ENCODE assay signal across 21 cellular contexts in genomic region chr2:181264016-181264415, GRCh38.
A peak's percentile ranks its signal among the peaks of the same experiment; 100 is the strongest.
DNase-seq lines count a peak whose midpoint lies in the region; ATAC-seq and TF ChIP-seq lines count a peak whose summit lies in the region.
"Had no signal": no experiment of that assay in that cellular context is flagged by ENCODE, and none has a peak within 500 bp of the region (broad histone marks: within the 10 kb centered on the region; RNA-seq: fewer than 3 reads in every experiment).

No MANE protein-coding gene starts in this region.

- H3K27me3 ChIP-seq in PC-3 (ENCODE audit: low read length), result no peaks in the 10 kb centered on the region
- H3K27me3 ChIP-seq: BLaER1 treated with 17β-estradiol and CSF1 and Interleukin-3, amounts not matched to agents 10 nM and 100 nM had no signal

- no peaks in the 10 kb centered on the region for H3K79me2 ChIP-seq in PC-3 (ENCODE audit: low read length)

- H2AFZ ChIP-seq in PC-3 (ENCODE audit: low read length), result no peak overlapping the region

- no peaks in the 10 kb centered on the region for H3K9me3 Mint-ChIP-seq in activated CD8-positive, alpha-beta memory T cell treated with anti-CD3 and anti-CD28 coated beads, Interleukin-2, amount 10 ng/mL, durations not matched to agents 7 days and 5 days (ENCODE audit: low read depth)

- no TSS peak for BruUV-seq in PC-3 (replicated peaks; lab: Mats Ljungman, UMichigan)

- peaks cover 12% of the 10 kb centered on the region for H3K4me1 ChIP-seq in PC-3 (ENCODE audit: insufficient read depth, low read length)
- H3K4me1 ChIP-seq: A549 had no signal

- peaks cover 52% of the 10 kb centered on the region for H3K36me3 Mint-ChIP-seq in activated CD8-positive, alpha-beta memory T cell treated with anti-CD3 and anti-CD28 coated beads, Interleukin-2, amount 10 ng/mL, durations not matched to agents 7 days and 5 days

- peak overlapping the region; percentile 14 for H3K27ac Mint-ChIP-seq in activated CD8-positive, alpha-beta memory T cell treated with anti-CD3 and anti-CD28 coated beads, Interleukin-2, amount 10 ng/mL, durations not matched to agents 7 days and 5 days

- TF ChIP-seq CTCF in PC-3 (conservative IDR thresholded peaks at IDR 0.05; ENCODE audit: low read depth, low read length), result no peak

- no peak for DNase-seq in activated CD8-positive, alpha-beta memory T cell treated with anti-CD3 and anti-CD28 coated beads, Interleukin-2, amount 10 ng/mL, durations not matched to agents 7 days and 5 days
- no peak for DNase-seq in activated CD8-positive, alpha-beta memory T cell treated with anti-CD3 and anti-CD28 coated beads, Interleukin-2, amount 50 U/mL, for 48 hours
- peak; percentile 54 for DNase-seq in PC-3
- DNase-seq in iris pigment epithelial cell (ENCODE audit: low read depth), result peak; percentile 12
- DNase-seq in NCI-H128 (lab: John Stamatoyannopoulos, UW; ENCODE audit: unreplicated experiment), result no peak
- no peak for DNase-seq in ecto neural progenitor cell (ENCODE audit: low spot score)
- DNase-seq in DMS53 (lab: John Stamatoyannopoulos, UW), result no peak
- no peak for DNase-seq in activated CD4-positive, alpha-beta T cell treated with anti-CD3 and anti-CD28 coated beads, Interleukin-2, amount 50 U/mL, for 4 hours
- DNase-seq: CD8-positive, alpha-beta memory T cell; GDM1; Karpas-422; MM.1S; NCI-H1092 treated with DMSO at 0.1 percent for 48 hours; NCI-H1694 treated with DMSO at 0.1 percent for 48 hours; NCI-H510A treated with DMSO at 0.1 percent for 48 hours; NK-92 treated with Interleukin-12 subunit alpha and Interleukin-12 subunit beta, amount 100 ng/mL, for 24 hours; SW 1271 had no signal

- H3K36me3 ChIP-seq in PC-3 (ENCODE audit: low read depth, low read length), result no peaks in the 10 kb centered on the region
- H3K36me3 ChIP-seq: BLaER1 treated with 17β-estradiol and CSF1 and Interleukin-3, amounts not matched to agents 10 nM and 100 nM had no signal

- intact Hi-C loops in PC-3 (cut with micrococcal nuclease), result no loop called here

- ATAC-seq in activated CD8-positive, alpha-beta memory T cell treated with anti-CD3 and anti-CD28 coated beads, Interleukin-2, amount 10 ng/mL, durations not matched to agents 7 days and 5 days, result no peak
- peak; percentile 79 for ATAC-seq in PC-3
- ATAC-seq: A549, GM12878 had no signal

- H3K27ac ChIP-seq in PC-3 (ENCODE audit: low read length), result no peak overlapping the region
- H3K27ac ChIP-seq: A549; BLaER1 treated with 17β-estradiol and CSF1 and Interleukin-3, amounts not matched to agents 10 nM and 100 nM; RWPE1 had no signal

- H3K4me1 Mint-ChIP-seq in activated CD8-positive, alpha-beta memory T cell treated with anti-CD3 and anti-CD28 coated beads, Interleukin-2, amount 10 ng/mL, durations not matched to agents 7 days and 5 days, result peaks cover 35% of the 10 kb centered on the region

- H3K27me3 Mint-ChIP-seq in activated CD8-positive, alpha-beta memory T cell treated with anti-CD3 and anti-CD28 coated beads, Interleukin-2, amount 10 ng/mL, durations not matched to agents 7 days and 5 days, result no peaks in the 10 kb centered on the region
- H3K27me3 Mint-ChIP-seq: CD8-positive, alpha-beta memory T cell had no signal

- no peaks in the 10 kb centered on the region for H4K20me1 ChIP-seq in PC-3 (ENCODE audit: low read length)
- H4K20me1 ChIP-seq: BLaER1 treated with 17β-estradiol and CSF1 and Interleukin-3, amounts not matched to agents 10 nM and 100 nM had no signal

- H3K4me3 Mint-ChIP-seq in activated CD8-positive, alpha-beta memory T cell treated with anti-CD3 and anti-CD28 coated beads, Interleukin-2, amount 10 ng/mL, durations not matched to agents 7 days and 5 days, result no peak overlapping the region

- CTCF ChIA-PET in activated CD8-positive, alpha-beta memory T cell treated with anti-CD3 and anti-CD28 coated beads, Interleukin-2, amount 10 ng/mL, durations not matched to agents 7 days and 5 days (lab: Charles Lee), result interaction anchor here (1.4 to 1.6 kb wide), 2 partner anchors 17 to 49 kb away, joined by 3 read pairs; no protein-coding TSS in a partner anchor
- CTCF ChIA-PET in PC-3 (lab: Charles Lee), result no interaction called here

- POLR2A ChIA-PET in PC-3 (lab: Charles Lee; ENCODE audit: unreplicated experiment), result no interaction called here

- no peaks in the 10 kb centered on the region for H3F3A ChIP-seq in PC-3 (ENCODE audit: low read length, unreplicated experiment)

- no peak overlapping the region for H3K9ac ChIP-seq in PC-3 (ENCODE audit: low read length)
- H3K9ac ChIP-seq: BLaER1 treated with 17β-estradiol and CSF1 and Interleukin-3, amounts not matched to agents 10 nM and 100 nM had no signal

- H3K4me2 ChIP-seq in PC-3 (ENCODE audit: low read length), result peak overlapping the region; percentile 32; the same call in 1 of the 2 replicates
- H3K4me2 ChIP-seq: A549; BLaER1 treated with 17β-estradiol and CSF1 and Interleukin-3, amounts not matched to agents 10 nM and 100 nM had no signal

- no peaks in the 10 kb centered on the region for H3K9me3 ChIP-seq in PC-3 (ENCODE audit: low read length)
- H3K9me3 ChIP-seq: A549; BLaER1 treated with 17β-estradiol and CSF1 and Interleukin-3, amounts not matched to agents 10 nM and 100 nM had no signal

- H3K9me2 ChIP-seq in PC-3 (replicated peaks; ENCODE audit: low read length), result no peaks in the 10 kb centered on the region

- H3K4me3 ChIP-seq in PC-3 (ENCODE audit: low read length), result no peak overlapping the region
- H3K4me3 ChIP-seq: A549; BLaER1 treated with 17β-estradiol and CSF1 and Interleukin-3, amounts not matched to agents 10 nM and 100 nM; GM12878 had no signal

Comparison
In these comparisons a context has a peak if more than half of its experiments do, and no peak if none do; other contexts are left out.
1. DNase-seq: peak in PC-3 (single experiment) and iris pigment epithelial cell (single experiment); none in activated CD8-positive, alpha-beta memory T cell treated with anti-CD3 and anti-CD28 coated beads, Interleukin-2, amount 10 ng/mL, durations not matched to agents 7 days and 5 days (single experiment), activated CD8-positive, alpha-beta memory T cell treated with anti-CD3 and anti-CD28 coated beads, Interleukin-2, amount 50 U/mL, for 48 hours (single experiment), NCI-H128 (single experiment), ecto neural progenitor cell (single experiment), DMS53 (single experiment) and activated CD4-positive, alpha-beta T cell treated with anti-CD3 and anti-CD28 coated beads, Interleukin-2, amount 50 U/mL, for 4 hours (0 of 2).